In genomic region chr6:26028753-26029569, GRCh38 we compare ENCODE assay signal across 10 cellular contexts. TPM values are rescaled to one million over a fixed set of nuclear protein-coding genes. Genes with fewer than 3 reads are reported as not detected.
DNase-seq lines count a peak whose midpoint lies in the region; ATAC-seq and TF ChIP-seq lines count a peak whose summit lies in the region.
"Had no signal": no experiment of that assay in that cellular context is flagged by ENCODE, and none has a peak within 500 bp of the region (broad histone marks: within the 10 kb centered on the region; RNA-seq: fewer than 3 reads in every experiment).

No MANE protein-coding gene starts in this region.

- H3K9me3 Mint-ChIP-seq in activated T-cell treated with anti-CD3 and anti-CD28 coated beads, Interleukin-2, amount 50 U/mL, for 72 hours, result no peaks in the 10 kb centered on the region
- no peaks in the 10 kb centered on the region for H3K9me3 Mint-ChIP-seq in chondrocyte (ENCODE audit: low read depth)
- peaks cover 3 to 4% of the 10 kb centered on the region in 2 donors for H3K9me3 Mint-ChIP-seq in stimulated activated naive B cell treated with anti-CD40 and anti-IgM and Interleukin-4, amounts not matched to agents 10 μg/mL and 1 μg/mL and 100 μg/mL, for 72 hours

- H3K27ac Mint-ChIP-seq in activated T-cell treated with anti-CD3 and anti-CD28 coated beads, Interleukin-2, amount 50 U/mL, for 72 hours, result peak overlapping the region; percentile 55
- peak overlapping the region; percentile 77 for H3K27ac Mint-ChIP-seq in chondrocyte (ENCODE audit: unreplicated experiment)
- peak overlapping the region; percentile 92 for H3K27ac Mint-ChIP-seq in stimulated activated naive B cell treated with anti-CD40 and anti-IgM and Interleukin-4, amounts not matched to agents 10 μg/mL and 1 μg/mL and 100 μg/mL, for 72 hours

- peak overlapping the region; percentile 69 for H3K4me3 ChIP-seq in OCI-LY1 (ENCODE audit: low read depth, low read length, poor library complexity, severe bottlenecking)
- H3K4me3 ChIP-seq in heart right ventricle, result no peak overlapping the region

- H3K27me3 Mint-ChIP-seq in activated T-cell treated with anti-CD3 and anti-CD28 coated beads, Interleukin-2, amount 50 U/mL, for 72 hours (ENCODE audit: low read depth), result no peaks in the 10 kb centered on the region
- no peaks in the 10 kb centered on the region for H3K27me3 Mint-ChIP-seq in chondrocyte (ENCODE audit: low read depth)
- H3K27me3 Mint-ChIP-seq in stimulated activated naive B cell treated with anti-CD40 and anti-IgM and Interleukin-4, amounts not matched to agents 10 μg/mL and 1 μg/mL and 100 μg/mL, for 72 hours, result peaks cover 0 to 4% of the 10 kb centered on the region in 2 donors

- intact Hi-C loops in heart right ventricle (cut with DNase I), result loop anchor here in 5 of 10 donors (5.0 to 10.0 kb wide), 7 partner anchors 168 to 1806 kb away; partner anchors contain the start of gene ZNF184 (in 2 of the 5)

- no peaks in the 10 kb centered on the region for H3K79me2 ChIP-seq in OCI-LY1 (ENCODE audit: insufficient read depth, low read length)

- H3K36me3 ChIP-seq in OCI-LY1 (ENCODE audit: insufficient read depth, low read length) (no peaks in the 10 kb centered on the region), heart right ventricle (no peaks in the 10 kb centered on the region)

- no peak overlapping the region for H2AFZ ChIP-seq in OCI-LY1 (ENCODE audit: low read length)

- H3K4me2 ChIP-seq in OCI-LY1 (ENCODE audit: low read length), result peak overlapping the region; percentile 83

- H3K9me3 ChIP-seq in OCI-LY1 (ENCODE audit: low read length) (no peaks in the 10 kb centered on the region), heart right ventricle (no peaks in the 10 kb centered on the region)

- DNase-seq in activated T-cell treated with anti-CD3 and anti-CD28 coated beads, Interleukin-2, amount 50 U/mL, for 72 hours, result no peak
- DNase-seq in activated T-cell treated with anti-CD3 and anti-CD28 coated beads, Interleukin-2, amount 50 U/mL, for 48 hours, result no peak
- DNase-seq in chondrocyte (ENCODE audit: low spot score), result no peak
- DNase-seq in stimulated activated naive B cell treated with anti-CD40 and anti-IgM and Interleukin-4, amounts not matched to agents 10 μg/mL and 1 μg/mL and 100 μg/mL, for 72 hours, result no peak
- DNase-seq in heart right ventricle, result no peak
- no peak for DNase-seq in GOT3 (lab: John Stamatoyannopoulos, UW)
- DNase-seq in AG08395 (ENCODE audit: low spot score), result no peak
- DNase-seq: COR-L47, posterior cingulate gyrus had no signal

- peak overlapping the region; percentile 62 to 99 for H3K4me3 Mint-ChIP-seq in activated T-cell treated with anti-CD3 and anti-CD28 coated beads, Interleukin-2, amount 50 U/mL, for 72 hours
- H3K4me3 Mint-ChIP-seq in chondrocyte (ENCODE audit: unreplicated experiment), result no peak overlapping the region
- H3K4me3 Mint-ChIP-seq in stimulated activated naive B cell treated with anti-CD40 and anti-IgM and Interleukin-4, amounts not matched to agents 10 μg/mL and 1 μg/mL and 100 μg/mL, for 72 hours, result peak overlapping the region in 1 of 2 donors; percentile 4

- TF ChIP-seq CTCF in OCI-LY1 (IDR thresholded peaks at IDR 0.05; ENCODE audit: low read length), result no peak
- TF ChIP-seq CTCF in chondrocyte (IDR thresholded peaks at IDR 0.05), result no peak
- TF ChIP-seq CTCF in heart right ventricle (IDR thresholded peaks at IDR 0.05), result no peak

- no peaks in the 10 kb centered on the region for H3K9me2 ChIP-seq in OCI-LY1 (ENCODE audit: low read depth, low read length)

- H3F3A ChIP-seq in OCI-LY1 (ENCODE audit: insufficient read depth, low read length), result peaks cover 43% of the 10 kb centered on the region

- peak overlapping the region; percentile 78 for H3K9ac ChIP-seq in OCI-LY1 (ENCODE audit: low read length)

- H3K4me1 Mint-ChIP-seq in activated T-cell treated with anti-CD3 and anti-CD28 coated beads, Interleukin-2, amount 50 U/mL, for 72 hours (ENCODE audit: low read depth), result peaks cover 88% of the 10 kb centered on the region
- H3K4me1 Mint-ChIP-seq in chondrocyte (ENCODE audit: low read depth), result peaks cover 52% of the 10 kb centered on the region
- peaks cover 29 to 46% of the 10 kb centered on the region in 2 donors for H3K4me1 Mint-ChIP-seq in stimulated activated naive B cell treated with anti-CD40 and anti-IgM and Interleukin-4, amounts not matched to agents 10 μg/mL and 1 μg/mL and 100 μg/mL, for 72 hours

- ATAC-seq in activated T-cell treated with anti-CD3 and anti-CD28 coated beads, Interleukin-2, amount 50 U/mL, for 72 hours (replicated peaks in 1 of 2), result no peak
- no peak for ATAC-seq in stimulated activated naive B cell treated with anti-CD40 and anti-IgM and Interleukin-4, amounts not matched to agents 10 μg/mL and 1 μg/mL and 100 μg/mL, for 72 hours (replicated peaks)
- no peak for ATAC-seq in heart right ventricle

- H4K20me1 ChIP-seq in OCI-LY1 (ENCODE audit: insufficient read depth, low read length), result no peaks in the 10 kb centered on the region

- H3K27me3 ChIP-seq in OCI-LY1 (ENCODE audit: insufficient read depth, low read length) (no peaks in the 10 kb centered on the region), heart right ventricle (no peaks in the 10 kb centered on the region)

- H3K36me3 Mint-ChIP-seq in activated T-cell treated with anti-CD3 and anti-CD28 coated beads, Interleukin-2, amount 50 U/mL, for 72 hours (ENCODE audit: insufficient read depth in 2 of 2), result no peaks in the 10 kb centered on the region
- H3K36me3 Mint-ChIP-seq in chondrocyte (ENCODE audit: low read depth), result no peaks in the 10 kb centered on the region
- H3K36me3 Mint-ChIP-seq in stimulated activated naive B cell treated with anti-CD40 and anti-IgM and Interleukin-4, amounts not matched to agents 10 μg/mL and 1 μg/mL and 100 μg/mL, for 72 hours, result peaks cover 5 to 8% of the 10 kb centered on the region in 2 donors

- H3K4me1 ChIP-seq in OCI-LY1 (ENCODE audit: insufficient read depth, low read length, severe bottlenecking) (peaks cover 65% of the 10 kb centered on the region), heart right ventricle (peaks cover 4 to 63% (median 20%) of the 10 kb centered on the region in 9 donors)

- peak overlapping the region; percentile 100 for H3K27ac ChIP-seq in OCI-LY1 (ENCODE audit: low read depth, low read length, poor library complexity, severe bottlenecking)
- no peak overlapping the region for H3K27ac ChIP-seq in heart right ventricle

- WGBS in heart right ventricle, 2 donors, result 84 to 85% methylated on average over 10 of the region's 10 CpGs

RNA-seq across cellular contexts. Expression of gene HFE, which starts 58.3 kb away (rescaled TPM):
- 1 to 10 TPM; 1.3 to 1.9 TPM for total RNA-seq in activated T-cell treated with anti-CD3 and anti-CD28 coated beads, Interleukin-2, amount 50 U/mL, for 72 hours
- 6.1 to 7.5 TPM (median 6.4 TPM) in 3 replicates for total RNA-seq in chondrocyte
- 1 to 10 TPM; 2.4 to 7.7 (median 4.7) TPM for total RNA-seq in heart right ventricle
- 1 to 10 TPM; 1.4 to 2.5 TPM for polyA plus RNA-seq in heart right ventricle
